ENCODE assay signal across 11 cellular contexts in the genomic region with DNA sequence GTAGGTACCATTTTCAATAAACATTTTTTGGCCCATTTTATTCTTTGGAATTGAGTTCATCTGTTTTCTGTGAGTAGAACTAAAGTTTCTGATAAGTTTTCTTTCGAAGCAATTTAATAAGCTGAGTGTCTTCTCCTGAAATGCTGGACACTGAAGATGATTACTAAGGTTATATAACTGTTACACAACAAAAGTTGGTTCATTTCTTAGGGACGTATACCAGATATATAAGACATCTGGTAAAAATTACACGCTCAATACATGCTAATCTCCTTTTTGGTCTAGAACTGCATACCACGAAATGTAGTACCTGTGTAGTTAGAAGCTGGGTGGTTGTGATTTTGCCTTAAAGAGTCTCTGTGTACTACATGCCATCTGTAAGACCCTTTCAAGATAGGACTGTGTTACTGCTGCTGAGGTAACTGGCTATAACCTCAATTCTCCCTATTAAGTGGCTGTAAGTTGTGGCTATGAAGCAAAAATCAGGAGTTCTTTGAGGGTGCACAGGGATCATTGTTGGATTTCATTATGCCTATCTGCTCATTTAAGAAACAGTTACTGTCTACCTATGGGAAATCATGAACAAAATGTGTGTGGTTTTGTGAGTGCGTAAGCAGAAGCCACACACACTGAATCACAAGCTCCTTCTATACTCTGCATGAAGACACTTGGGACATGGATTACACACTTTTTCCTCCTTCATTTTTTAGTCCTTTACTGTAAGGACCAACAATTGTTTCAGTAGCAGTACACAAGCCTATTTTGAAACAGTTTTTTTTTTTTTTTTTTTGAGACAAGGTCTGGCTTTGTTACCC.
DNase-seq lines count a peak whose midpoint lies in the region; ATAC-seq and TF ChIP-seq lines count a peak whose summit lies in the region.
"Had no signal": no experiment of that assay in that cellular context is flagged by ENCODE, and none has a peak within 500 bp of the region (broad histone marks: within the 10 kb centered on the region; RNA-seq: fewer than 3 reads in every experiment).

No MANE protein-coding gene starts in this region.

- intact Hi-C loops in ascending aorta (cut with DNase I): loop anchor here (10.0 kb wide), 2 partner anchors 115 to 445 kb away; a partner anchor contains a TSS

- POLR2A ChIA-PET in AG04449 (lab: Yijun Ruan, JAX): interaction anchor here (0.6 to 3.8 kb wide), 3 partner anchors 71 to 445 kb away, joined by 3 to 15 read pairs (median 14); a partner anchor contains a TSS

- peak overlapping the region; percentile 72 for H3K27ac ChIP-seq in GM23248
- H3K27ac ChIP-seq in ascending aorta: no peak overlapping the region

- peak; percentile 64 for DNase-seq in AG04449 (ENCODE audit: low read depth, low spot score)
- DNase-seq in GM23248: peak; percentile 64
- DNase-seq in activated T-cell treated with anti-CD3 and anti-CD28 coated beads, Interleukin-2, amount 50 U/mL, for 72 hours: peak; percentile 38 to 41
- peak; percentile 32 for DNase-seq in glomerular visceral epithelial cell (ENCODE audit: extremely low spot score)
- no peak for DNase-seq in HAP-1 (ENCODE audit: low spot score in 2 of 2)
- no peak for DNase-seq in ascending aorta (ENCODE audit: low spot score in 2 of 2)
- DNase-seq: occipital lobe; SHP77 treated with DMSO at 0.1 percent for 48 hours; stimulated activated CD4-positive, alpha-beta T cell treated with anti-CD3 and anti-CD28 coated beads, Interleukin-4, amount 100 ng/mL, for 24 hours had no signal

- H3K9me3 ChIP-seq in GM23248 (ENCODE audit: low read depth) (no peaks in the 10 kb centered on the region), HAP-1 (no peaks in the 10 kb centered on the region), ascending aorta (no peaks in the 10 kb centered on the region)

- H3K79me2 ChIP-seq in GM23248 (ENCODE audit: insufficient read depth): no peaks in the 10 kb centered on the region; the same call in 1 of the 2 replicates

- H3K36me3 ChIP-seq in GM23248 (ENCODE audit: low read depth) (0 out of 2 replicates have a peak, but pooled peaks cover 3% of the 10 kb centered on the region), HAP-1 (replicated peaks) (no peaks in the 10 kb centered on the region), ascending aorta (peaks cover 14 to 24% of the 10 kb centered on the region in 2 donors)

- 68 to 76% methylated on average over 5 of the region's 5 CpGs for WGBS in GM23248 (ENCODE audit: low coverage in 1 of 2, low lambda C conversion rate in 2 of 2, missing lambda C conversion rate in 2 of 2), 2 experiments

- H3K4me1 Mint-ChIP-seq in activated T-cell treated with anti-CD3 and anti-CD28 coated beads, Interleukin-2, amount 50 U/mL, for 72 hours (ENCODE audit: low read depth): peaks cover 41% of the 10 kb centered on the region

- H4K20me1 ChIP-seq in GM23248 (ENCODE audit: insufficient read depth): no peaks in the 10 kb centered on the region

- H3K9me3 Mint-ChIP-seq in activated T-cell treated with anti-CD3 and anti-CD28 coated beads, Interleukin-2, amount 50 U/mL, for 72 hours: no peaks in the 10 kb centered on the region

- H3K4me1 ChIP-seq in GM23248 (ENCODE audit: insufficient read depth) (peaks cover 51% of the 10 kb centered on the region), HAP-1 (peaks cover 12% of the 10 kb centered on the region), ascending aorta (no peaks in the 10 kb centered on the region)

- peak overlapping the region; percentile 3 for H3K4me2 ChIP-seq in GM23248 (ENCODE audit: unreplicated experiment)

- peak overlapping the region; percentile 34 for H3K27ac Mint-ChIP-seq in activated T-cell treated with anti-CD3 and anti-CD28 coated beads, Interleukin-2, amount 50 U/mL, for 72 hours

- peak overlapping the region; percentile 60 to 75 for H3K4me3 Mint-ChIP-seq in activated T-cell treated with anti-CD3 and anti-CD28 coated beads, Interleukin-2, amount 50 U/mL, for 72 hours

- H3F3A ChIP-seq in GM23248 (ENCODE audit: insufficient read depth): peaks cover 41% of the 10 kb centered on the region

- CTCF ChIA-PET in AG04449 (lab: Yijun Ruan, JAX): interaction anchor here (0.7 to 2.5 kb wide), 12 partner anchors 9 to 464 kb away, joined by 3 to 12 read pairs (median 4); no protein-coding TSS in a partner anchor

- H3K9ac ChIP-seq in GM23248: peak overlapping the region; percentile 15; the same call in 1 of the 2 replicates

- in situ Hi-C loops in GM23248 (cut with MboI): no loop called here
- in situ Hi-C loops in HAP-1 (cut with MboI; ENCODE audit: low sequenced_read_pairs): loop anchor here (25.0 kb wide), 2 partner anchors 453 to 878 kb away; a partner anchor contains a TSS

- H3K9me2 ChIP-seq in GM23248 (ENCODE audit: insufficient read depth): no peaks in the 10 kb centered on the region

- H3K36me3 Mint-ChIP-seq in activated T-cell treated with anti-CD3 and anti-CD28 coated beads, Interleukin-2, amount 50 U/mL, for 72 hours (ENCODE audit: insufficient read depth in 2 of 2): no peaks in the 10 kb centered on the region

- H3K27me3 Mint-ChIP-seq in activated T-cell treated with anti-CD3 and anti-CD28 coated beads, Interleukin-2, amount 50 U/mL, for 72 hours (ENCODE audit: low read depth): no peaks in the 10 kb centered on the region

- ATAC-seq in activated T-cell treated with anti-CD3 and anti-CD28 coated beads, Interleukin-2, amount 50 U/mL, for 72 hours (replicated peaks in 1 of 2): peak; percentile 92 to 93
- no peak for ATAC-seq in GM19455 (IDR thresholded peaks at IDR 0.05; ENCODE audit: unreplicated experiment)
- ATAC-seq in HG02571 (IDR thresholded peaks at IDR 0.05; ENCODE audit: unreplicated experiment): no peak

- H3K4me3 ChIP-seq in AG04449 (ENCODE audit: low read depth, low read length): no peak overlapping the region
- no peak overlapping the region for H3K4me3 ChIP-seq in GM23248
- H3K4me3 ChIP-seq in HAP-1: no peak overlapping the region
- no peak overlapping the region for H3K4me3 ChIP-seq in ascending aorta

- H3K27me3 ChIP-seq in GM23248 (replicated peaks; ENCODE audit: insufficient read depth): no peaks in the 10 kb centered on the region
- H3K27me3 ChIP-seq in HAP-1 (ENCODE audit: low read depth): no peaks in the 10 kb centered on the region
- H3K27me3 ChIP-seq in ascending aorta: no peaks in the 10 kb centered on the region

- H2AFZ ChIP-seq in GM23248: no peak overlapping the region

- TF ChIP-seq CTCF in AG04449 (IDR thresholded peaks at IDR 0.05; ENCODE audit: insufficient read depth, low read length, missing control alignments) (no peak), ascending aorta (IDR thresholded peaks at IDR 0.05) (no peak)

Comparison
In these comparisons a context has a peak if more than half of its experiments do, and no peak if none do; other contexts are left out.
1. DNase-seq: peak in AG04449 (single experiment), GM23248 (single experiment), activated T-cell treated with anti-CD3 and anti-CD28 coated beads, Interleukin-2, amount 50 U/mL, for 72 hours (2 of 2) and glomerular visceral epithelial cell (single experiment); none in HAP-1 (0 of 2) and ascending aorta (0 of 2).
2. ATAC-seq: peak in activated T-cell treated with anti-CD3 and anti-CD28 coated beads, Interleukin-2, amount 50 U/mL, for 72 hours (2 of 2); none in GM19455 (single experiment) and HG02571 (single experiment).